8 cellular contexts compared by ENCODE assay signal in the genomic region with DNA sequence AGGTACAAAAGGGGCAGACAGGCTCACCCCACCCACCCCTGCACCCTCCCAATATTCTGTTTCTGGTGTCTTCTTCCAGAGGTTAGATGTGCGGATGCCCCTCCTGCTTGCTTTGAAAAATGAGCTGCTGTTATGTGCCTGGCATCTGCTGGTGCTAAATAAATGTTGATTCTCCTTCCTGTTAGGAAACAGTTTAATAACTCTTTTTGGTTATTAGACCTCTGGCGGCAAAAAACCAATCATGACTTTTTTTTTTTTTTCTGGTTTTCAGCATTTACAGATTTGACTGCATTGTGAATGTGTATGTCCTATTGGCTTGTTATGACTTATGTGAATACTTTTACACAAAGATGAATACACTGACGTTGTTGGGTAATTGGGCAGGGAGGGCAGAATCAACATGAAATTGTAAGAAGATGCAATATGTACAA. TPM values are rescaled to one million over a fixed set of nuclear protein-coding genes. Genes with fewer than 3 reads are reported as not detected.
DNase-seq lines count a peak whose midpoint lies in the region; ATAC-seq and TF ChIP-seq lines count a peak whose summit lies in the region.

No MANE protein-coding gene starts in this region.

- peak overlapping the region in 2 of 3 donors; percentile 51 to 71 for H3K9ac ChIP-seq in skeletal muscle tissue (ENCODE audit: low read depth in 1 of 3, low read length in 3 of 3)

- H3K9me3 Mint-ChIP-seq in activated CD8-positive, alpha-beta memory T cell treated with anti-CD3 and anti-CD28 coated beads, Interleukin-2, amount 10 ng/mL, durations not matched to agents 7 days and 5 days (ENCODE audit: low read depth), result no peaks in the 10 kb centered on the region

- H3K4me1 Mint-ChIP-seq in activated CD8-positive, alpha-beta memory T cell treated with anti-CD3 and anti-CD28 coated beads, Interleukin-2, amount 10 ng/mL, durations not matched to agents 7 days and 5 days, result peaks cover 54% of the 10 kb centered on the region

- CTCF ChIA-PET in activated CD8-positive, alpha-beta memory T cell treated with anti-CD3 and anti-CD28 coated beads, Interleukin-2, amount 10 ng/mL, durations not matched to agents 7 days and 5 days (lab: Charles Lee), result interaction anchor here (1.0 to 3.1 kb wide), 6 partner anchors 10 to 143 kb away, joined by 3 to 23 read pairs (median 5); partner anchors contain the start of gene TMEM156
- CTCF ChIA-PET in HEK293T (lab: Yijun Ruan, JAX), result no interaction called here

- POLR2A ChIA-PET in HEK293T (lab: Yijun Ruan, JAX), result no interaction called here

- H3K9me3 ChIP-seq in skeletal muscle tissue (ENCODE audit: control insufficient read depth in 3 of 3, low read length in 3 of 3), result no peaks in the 10 kb centered on the region

- no peaks in the 10 kb centered on the region for H3K4me1 ChIP-seq in skeletal muscle tissue (ENCODE audit: control insufficient read depth in 3 of 3, insufficient read depth in 3 of 3, low read length in 3 of 3)

- no peaks in the 10 kb centered on the region for H3K27me3 Mint-ChIP-seq in activated CD8-positive, alpha-beta memory T cell treated with anti-CD3 and anti-CD28 coated beads, Interleukin-2, amount 10 ng/mL, durations not matched to agents 7 days and 5 days

- peak overlapping the region; percentile 70 for H3K27ac ChIP-seq in skeletal muscle tissue (ENCODE audit: low read depth, low read length)

- no peaks in the 10 kb centered on the region for H3K27me3 ChIP-seq in skeletal muscle tissue (ENCODE audit: control insufficient read depth in 3 of 3, insufficient read depth in 3 of 3, low read length in 3 of 3)

- no peak for DNase-seq in activated CD8-positive, alpha-beta memory T cell treated with anti-CD3 and anti-CD28 coated beads, Interleukin-2, amount 10 ng/mL, durations not matched to agents 7 days and 5 days
- DNase-seq in activated CD8-positive, alpha-beta memory T cell treated with anti-CD3 and anti-CD28 coated beads, Interleukin-2, amount 50 U/mL, for 4 hours, result no peak
- DNase-seq in T1000 (lab: John Stamatoyannopoulos, UW), result peak; percentile 53
- peak; percentile 40 for DNase-seq in fibroblast of villous mesenchyme (ENCODE audit: low read depth)
- no peak for DNase-seq in HEK293T (ENCODE audit: extremely low spot score)
- DNase-seq in NCI-H1694 treated with DMSO at 0.1 percent for 48 hours (lab: John Stamatoyannopoulos, UW), result no peak

- H3K36me3 ChIP-seq in skeletal muscle tissue (ENCODE audit: control insufficient read depth in 3 of 3, insufficient read depth in 3 of 3, low read length in 3 of 3), result no peaks in the 10 kb centered on the region

- no peak for TF ChIP-seq CTCF in fibroblast of villous mesenchyme (IDR thresholded peaks at IDR 0.05; ENCODE audit: insufficient read depth, low read depth, low read length)

- H3K4me3 Mint-ChIP-seq in activated CD8-positive, alpha-beta memory T cell treated with anti-CD3 and anti-CD28 coated beads, Interleukin-2, amount 10 ng/mL, durations not matched to agents 7 days and 5 days, result peak overlapping the region; percentile 87

- H3K4me3 ChIP-seq in fibroblast of villous mesenchyme (ENCODE audit: low read depth, low read length) (peak overlapping the region; percentile 69), skeletal muscle tissue (ENCODE audit: low read length in 3 of 3) (peak overlapping the region; percentile 68 to 76 (median 74))

- peak overlapping the region; percentile 94 for H3K27ac Mint-ChIP-seq in activated CD8-positive, alpha-beta memory T cell treated with anti-CD3 and anti-CD28 coated beads, Interleukin-2, amount 10 ng/mL, durations not matched to agents 7 days and 5 days

- no peak for ATAC-seq in activated CD8-positive, alpha-beta memory T cell treated with anti-CD3 and anti-CD28 coated beads, Interleukin-2, amount 10 ng/mL, durations not matched to agents 7 days and 5 days
- ATAC-seq in GM21528 (IDR thresholded peaks at IDR 0.05; ENCODE audit: low FRiP score, unreplicated experiment), result no peak

- H3K36me3 Mint-ChIP-seq in activated CD8-positive, alpha-beta memory T cell treated with anti-CD3 and anti-CD28 coated beads, Interleukin-2, amount 10 ng/mL, durations not matched to agents 7 days and 5 days, result peaks cover 9% of the 10 kb centered on the region

TF ChIP-seq in HEK293T, 16 proteins besides CTCF, POLR2A, EP300 and RAD21:
- TF ChIP-seq ARNT (IDR thresholded peaks at IDR 0.05), result no peak
- TF ChIP-seq, protein P1, sequence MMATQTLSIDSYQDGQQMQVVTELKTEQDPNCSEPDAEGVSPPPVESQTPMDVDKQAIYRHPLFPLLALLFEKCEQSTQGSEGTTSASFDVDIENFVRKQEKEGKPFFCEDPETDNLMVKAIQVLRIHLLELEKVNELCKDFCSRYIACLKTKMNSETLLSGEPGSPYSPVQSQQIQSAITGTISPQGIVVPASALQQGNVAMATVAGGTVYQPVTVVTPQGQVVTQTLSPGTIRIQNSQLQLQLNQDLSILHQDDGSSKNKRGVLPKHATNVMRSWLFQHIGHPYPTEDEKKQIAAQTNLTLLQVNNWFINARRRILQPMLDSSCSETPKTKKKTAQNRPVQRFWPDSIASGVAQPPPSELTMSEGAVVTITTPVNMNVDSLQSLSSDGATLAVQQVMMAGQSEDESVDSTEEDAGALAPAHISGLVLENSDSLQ (IDR thresholded peaks at IDR 0.05), result no peak
- no peak for TF ChIP-seq FOXA1 (IDR thresholded peaks at IDR 0.05)
- TF ChIP-seq SUZ12 (IDR thresholded peaks at IDR 0.05), result no peak
- no peak for TF ChIP-seq FOXK2 (IDR thresholded peaks at IDR 0.05)
- no peak for TF ChIP-seq BHLHE40 (IDR thresholded peaks at IDR 0.05; ENCODE audit: borderline replicate concordance)
- TF ChIP-seq CTBP1 (IDR thresholded peaks at IDR 0.05; ENCODE audit: borderline replicate concordance), result no peak
- no peak for TF ChIP-seq HDGF (IDR thresholded peaks at IDR 0.05; ENCODE audit: borderline replicate concordance)

RNA-seq across cellular contexts. Expression of gene TMEM156, which starts 13.6 kb away (rescaled TPM):
- 10 to 100 TPM; 18.5 to 18.8 TPM for total RNA-seq in activated CD8-positive, alpha-beta memory T cell treated with anti-CD3 and anti-CD28 coated beads, Interleukin-2, amount 10 ng/mL, durations not matched to agents 7 days and 5 days
- total RNA-seq in fibroblast of villous mesenchyme (under 0.01 TPM in 1 of 2 replicates, not detected in the other), skeletal muscle tissue (under 0.01 TPM)

RNA-seq across cellular contexts. Expression of gene KLHL5, which starts 16.2 kb away (rescaled TPM):
- 10 to 100 TPM; 21.6 to 26.2 TPM for total RNA-seq in activated CD8-positive, alpha-beta memory T cell treated with anti-CD3 and anti-CD28 coated beads, Interleukin-2, amount 10 ng/mL, durations not matched to agents 7 days and 5 days
- total RNA-seq in fibroblast of villous mesenchyme (123 and 156 TPM in 2 replicates), skeletal muscle tissue (15.1 TPM)

Comparison
In these comparisons a context has a peak if more than half of its experiments do, and no peak if none do; other contexts are left out.
1. DNase-seq: peak in T1000 (single experiment) and fibroblast of villous mesenchyme (single experiment); none in activated CD8-positive, alpha-beta memory T cell treated with anti-CD3 and anti-CD28 coated beads, Interleukin-2, amount 10 ng/mL, durations not matched to agents 7 days and 5 days (single experiment), activated CD8-positive, alpha-beta memory T cell treated with anti-CD3 and anti-CD28 coated beads, Interleukin-2, amount 50 U/mL, for 4 hours (single experiment), HEK293T (single experiment) and NCI-H1694 treated with DMSO at 0.1 percent for 48 hours (single experiment).
2. RNA of gene TMEM156, which starts 13.6 kb away (total RNA-seq): 18.5 to 18.8 TPM in activated CD8-positive, alpha-beta memory T cell treated with anti-CD3 and anti-CD28 coated beads, Interleukin-2, amount 10 ng/mL, durations not matched to agents 7 days and 5 days; under 0.01 TPM in fibroblast of villous mesenchyme and under 0.01 TPM in skeletal muscle tissue (single experiment); every median in the first group is over 10 times any median in the second.